Comparison of ENCODE assay signal across 16 cellular contexts in genomic region chr6:139204978-139205377, GRCh38.
A peak's percentile ranks its signal among the peaks of the same experiment; 100 is the strongest.
DNase-seq lines count a peak whose midpoint lies in the region; ATAC-seq lines count a peak whose summit lies in the region.
"Had no signal": no experiment of that assay in that cellular context is flagged by ENCODE, and none has a peak within 500 bp of the region (broad histone marks: within the 10 kb centered on the region; RNA-seq: fewer than 3 reads in every experiment).

No MANE protein-coding gene starts in this region.

- intact Hi-C loops in activated CD4-positive, alpha-beta T cell treated with anti-CD3 and anti-CD28 coated beads for 36 hours (cut with DNase I, micrococcal nuclease) = no loop called here

- DNase-seq in activated CD4-positive, alpha-beta T cell treated with anti-CD3 and anti-CD28 coated beads for 36 hours = peak; percentile 43
- DNase-seq in activated CD4-positive, alpha-beta T cell treated with anti-CD3 and anti-CD28 coated beads for 4 hours = no peak
- peak; percentile 12 for DNase-seq in stimulated activated CD4-positive, alpha-beta T cell treated with anti-CD3 and anti-CD28 coated beads, Interleukin-1b, Interleukin-23, amount 100 ng/mL, for 48 hours
- DNase-seq in stimulated activated CD4-positive, alpha-beta T cell treated with anti-CD3 and anti-CD28 coated beads, Interleukin-12 subunit alpha, Interleukin-12 subunit beta, amount 100 ng/mL, for 4 hours = no peak
- peak; percentile 54 for DNase-seq in NCI-H69 (lab: John Stamatoyannopoulos, UW)
- DNase-seq in NCI-H2107 (lab: John Stamatoyannopoulos, UW) = no peak
- DNase-seq in NCI-H774 (lab: John Stamatoyannopoulos, UW) = no peak
- DNase-seq: CD4-positive, alpha-beta memory T cell; DMS79; HCEC 1CT; NCI-H1105; NCI-H2081; NCI-H82; PC-9; SJCRH30 had no signal

- POLR2A ChIA-PET in activated CD4-positive, alpha-beta T cell treated with anti-CD3 and anti-CD28 coated beads for 36 hours (lab: Charles Lee) = interaction anchor here (0.6 kb wide), 1 partner anchor 33 kb away, joined by 5 read pairs; no protein-coding TSS in a partner anchor

- H3K4me3 Mint-ChIP-seq in activated CD4-positive, alpha-beta T cell treated with anti-CD3 and anti-CD28 coated beads for 36 hours = no peak overlapping the region
- H3K4me3 Mint-ChIP-seq: CD4-positive, alpha-beta memory T cell; IgD-negative memory B cell had no signal

- CTCF ChIA-PET in activated CD4-positive, alpha-beta T cell treated with anti-CD3 and anti-CD28 coated beads for 36 hours (lab: Charles Lee) = interaction anchor here (1.1 kb wide), 2 partner anchors 14 to 25 kb away, joined by 3 read pairs; no protein-coding TSS in a partner anchor

- H3K27me3 Mint-ChIP-seq in activated CD4-positive, alpha-beta T cell treated with anti-CD3 and anti-CD28 coated beads for 36 hours = no peaks in the 10 kb centered on the region

- peaks cover 22% of the 10 kb centered on the region for H3K36me3 Mint-ChIP-seq in activated CD4-positive, alpha-beta T cell treated with anti-CD3 and anti-CD28 coated beads for 36 hours (ENCODE audit: low read depth)

- no peak for ATAC-seq in activated CD4-positive, alpha-beta T cell treated with anti-CD3 and anti-CD28 coated beads for 36 hours

- H3K9me3 Mint-ChIP-seq in activated CD4-positive, alpha-beta T cell treated with anti-CD3 and anti-CD28 coated beads for 36 hours (ENCODE audit: low read depth) = peaks cover 32% of the 10 kb centered on the region

- no peak overlapping the region for H3K27ac Mint-ChIP-seq in activated CD4-positive, alpha-beta T cell treated with anti-CD3 and anti-CD28 coated beads for 36 hours
- H3K27ac Mint-ChIP-seq: CD4-positive, alpha-beta memory T cell; IgD-negative memory B cell had no signal

- peaks cover 4% of the 10 kb centered on the region for H3K4me1 Mint-ChIP-seq in activated CD4-positive, alpha-beta T cell treated with anti-CD3 and anti-CD28 coated beads for 36 hours
- H3K4me1 Mint-ChIP-seq: IgD-negative memory B cell had no signal

Comparison
In these comparisons a context has a peak if more than half of its experiments do, and no peak if none do; other contexts are left out.
1. DNase-seq: peak in activated CD4-positive, alpha-beta T cell treated with anti-CD3 and anti-CD28 coated beads for 36 hours (single experiment), stimulated activated CD4-positive, alpha-beta T cell treated with anti-CD3 and anti-CD28 coated beads, Interleukin-1b, Interleukin-23, amount 100 ng/mL, for 48 hours (single experiment) and NCI-H69 (single experiment); none in activated CD4-positive, alpha-beta T cell treated with anti-CD3 and anti-CD28 coated beads for 4 hours (0 of 2), stimulated activated CD4-positive, alpha-beta T cell treated with anti-CD3 and anti-CD28 coated beads, Interleukin-12 subunit alpha, Interleukin-12 subunit beta, amount 100 ng/mL, for 4 hours (single experiment), NCI-H2107 (single experiment) and NCI-H774 (single experiment).